8 cellular contexts compared by ENCODE assay signal in the genomic region with DNA sequence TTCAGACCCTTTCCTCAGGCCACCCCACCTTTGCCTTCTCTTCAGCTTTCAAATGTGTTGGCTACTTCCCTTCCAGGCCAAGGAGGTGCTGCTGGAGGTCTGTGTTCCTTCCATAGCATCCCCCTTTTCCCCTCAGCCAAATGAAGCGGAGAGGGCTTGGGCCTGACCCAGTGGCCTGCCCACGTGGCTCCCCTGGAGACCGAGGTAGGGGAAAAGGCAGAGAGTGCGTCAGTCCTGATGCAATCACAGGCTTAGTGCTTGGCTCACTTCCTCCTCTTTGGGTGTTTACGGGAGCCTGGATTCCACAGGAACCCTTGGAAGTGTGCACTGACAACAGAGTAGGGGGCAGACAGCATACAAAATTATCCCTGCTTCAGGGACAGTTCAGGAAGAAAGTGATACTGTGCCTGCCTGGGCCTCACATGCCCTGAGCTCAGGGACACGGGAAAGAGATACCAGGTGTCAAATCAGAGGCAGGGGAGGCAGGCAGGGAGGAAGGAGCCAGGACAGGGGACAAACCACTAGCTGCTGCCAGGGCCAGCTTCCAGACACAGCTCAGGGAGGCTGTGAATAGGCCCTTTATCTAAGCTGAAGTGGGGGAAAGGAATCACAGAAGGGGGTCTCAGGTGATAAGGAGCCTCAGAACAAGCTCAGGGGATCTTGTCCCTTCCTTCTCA. TPM values are rescaled to one million over a fixed set of nuclear protein-coding genes. Genes with fewer than 3 reads are reported as not detected.
DNase-seq lines count a peak whose midpoint lies in the region; ATAC-seq and TF ChIP-seq lines count a peak whose summit lies in the region.

No MANE protein-coding gene starts in this region.

- no peaks in the 10 kb centered on the region for H3K79me2 ChIP-seq in Karpas-422 (ENCODE audit: low read length)
- H3K79me2 ChIP-seq in hepatocyte: no peaks in the 10 kb centered on the region

- intact Hi-C loops in ascending aorta (cut with DNase I) (loop anchor here (1.0 to 10.0 kb wide), 3 partner anchors 10 to 1390 kb away; no protein-coding TSS in a partner anchor), sciatic nerve (cut with DNase I) (no loop called here)

- ATAC-seq in sciatic nerve (peak; percentile 96), GM21619 (IDR thresholded peaks at IDR 0.05; ENCODE audit: unreplicated experiment) (no peak)

- H3K9me3 ChIP-seq in BLaER1 (no peaks in the 10 kb centered on the region), Karpas-422 (ENCODE audit: low read length) (no peaks in the 10 kb centered on the region), ascending aorta (no peaks in the 10 kb centered on the region), hepatocyte (ENCODE audit: low read depth) (no peaks in the 10 kb centered on the region)

- DNase-seq in Karpas-422 (no peak), ascending aorta (ENCODE audit: low spot score in 2 of 2) (peak; percentile 80 to 96), hepatocyte (ENCODE audit: low spot score) (peak; percentile 87), sciatic nerve (ENCODE audit: low spot score) (peak; percentile 93), SHP77 treated with DMSO at 0.1 percent for 48 hours (lab: John Stamatoyannopoulos, UW) (no peak), NCI-H524 (lab: John Stamatoyannopoulos, UW) (no peak)

- 27% methylated on average over 6 of the region's 6 CpGs for WGBS in hepatocyte (ENCODE audit: low lambda C conversion rate, missing lambda C conversion rate)

- TF ChIP-seq CTCF in ascending aorta (IDR thresholded peaks at IDR 0.05) (no peak), hepatocyte (IDR thresholded peaks at IDR 0.05; ENCODE audit: poor library complexity) (no peak)

- peak overlapping the region; percentile 86; the same call in 1 of the 2 replicates for H2AFZ ChIP-seq in Karpas-422 (ENCODE audit: low read length)
- no peak overlapping the region for H2AFZ ChIP-seq in hepatocyte

- H3K4me3 ChIP-seq in BLaER1 (no peak overlapping the region), Karpas-422 (ENCODE audit: low read length) (no peak overlapping the region), ascending aorta (peak overlapping the region in 1 of 2 donors; percentile 9), hepatocyte (no peak overlapping the region)

- H3K36me3 ChIP-seq in BLaER1 (no peaks in the 10 kb centered on the region), Karpas-422 (ENCODE audit: insufficient read depth, low read length) (no peaks in the 10 kb centered on the region), ascending aorta (no peaks in the 10 kb centered on the region), hepatocyte (replicated peaks; ENCODE audit: insufficient read depth, low read depth) (no peaks in the 10 kb centered on the region)

- H4K20me1 ChIP-seq in BLaER1: no peaks in the 10 kb centered on the region
- H4K20me1 ChIP-seq in Karpas-422 (ENCODE audit: insufficient read depth, low read depth, low read length): no peaks in the 10 kb centered on the region
- H4K20me1 ChIP-seq in hepatocyte (ENCODE audit: insufficient read depth, poor library complexity, severe bottlenecking): no peaks in the 10 kb centered on the region

- peak overlapping the region; percentile 42 for H3K9ac ChIP-seq in BLaER1
- peak overlapping the region; percentile 24; the same call in 1 of the 2 replicates for H3K9ac ChIP-seq in Karpas-422 (ENCODE audit: low read length)

- H3K4me2 ChIP-seq in BLaER1 (peak overlapping the region; percentile 64), Karpas-422 (ENCODE audit: low read depth, low read length, poor library complexity, severe bottlenecking) (no peak overlapping the region), hepatocyte (peak overlapping the region; percentile 44)

- H3K4me1 ChIP-seq in BLaER1: peaks cover 77% of the 10 kb centered on the region
- peaks cover 4% of the 10 kb centered on the region; the same call in 1 of the 2 replicates for H3K4me1 ChIP-seq in Karpas-422 (ENCODE audit: low read length)
- H3K4me1 ChIP-seq in ascending aorta: peaks cover 23 to 34% of the 10 kb centered on the region in 2 donors
- H3K4me1 ChIP-seq in hepatocyte (ENCODE audit: insufficient read depth): peaks cover 25% of the 10 kb centered on the region

- H3K27ac ChIP-seq in BLaER1: peak overlapping the region; percentile 78
- no peak overlapping the region for H3K27ac ChIP-seq in Karpas-422 (ENCODE audit: low read length)
- peak overlapping the region; percentile 85 to 90 for H3K27ac ChIP-seq in ascending aorta
- peak overlapping the region; percentile 94 for H3K27ac ChIP-seq in hepatocyte

- no peaks in the 10 kb centered on the region for H3K9me2 ChIP-seq in Karpas-422 (replicated peaks; ENCODE audit: insufficient read depth, low read length)
- H3K9me2 ChIP-seq in hepatocyte (replicated peaks; ENCODE audit: insufficient read depth): no peaks in the 10 kb centered on the region

- H3K27me3 ChIP-seq in BLaER1 (no peaks in the 10 kb centered on the region), Karpas-422 (ENCODE audit: low read length) (no peaks in the 10 kb centered on the region), ascending aorta (no peaks in the 10 kb centered on the region), hepatocyte (no peaks in the 10 kb centered on the region)

RNA-seq across cellular contexts. Expression of a gene that starts 16.6 kb away (rescaled TPM):
- total RNA-seq in Karpas-422 (2014; rRNA removed; shearing (Covaris generic); ENCODE audit: low replicate concordance): 215 and 401 TPM in 2 replicates
- total RNA-seq in ascending aorta: 174 TPM
- total RNA-seq in hepatocyte: 354 and 381 TPM in 2 replicates
- polyA plus RNA-seq in hepatocyte: 300 and 374 TPM in 2 replicates
- total RNA-seq in sciatic nerve: 256 TPM

RNA-seq across cellular contexts. Expression of a gene that starts 58.9 kb away (rescaled TPM):
- 70.9 and 77.5 TPM in 2 replicates for total RNA-seq in Karpas-422 (2014; rRNA removed; shearing (Covaris generic); ENCODE audit: low replicate concordance)
- 120 TPM for total RNA-seq in ascending aorta
- 88.4 and 98.7 TPM in 2 replicates for total RNA-seq in hepatocyte
- 81.9 and 92.0 TPM in 2 replicates for polyA plus RNA-seq in hepatocyte
- 93.9 TPM for total RNA-seq in sciatic nerve

Comparison
In these comparisons a context has a peak if more than half of its experiments do, and no peak if none do; other contexts are left out.
1. DNase-seq: peak in ascending aorta (2 of 2), hepatocyte (single experiment) and sciatic nerve (single experiment); none in Karpas-422 (single experiment), SHP77 treated with DMSO at 0.1 percent for 48 hours (single experiment) and NCI-H524 (0 of 2).